In genomic region chr18:63216497-63216896, GRCh38 we compare ENCODE assay signal across 14 cellular contexts.
A peak's percentile ranks its signal among the peaks of the same experiment; 100 is the strongest.
DNase-seq lines count a peak whose midpoint lies in the region; ATAC-seq and TF ChIP-seq lines count a peak whose summit lies in the region.
"Had no signal": no experiment of that assay in that cellular context is flagged by ENCODE, and none has a peak within 500 bp of the region (broad histone marks: within the 10 kb centered on the region; RNA-seq: fewer than 3 reads in every experiment).

No MANE protein-coding gene starts in this region.

- peaks cover 49% of the 10 kb centered on the region for H3K36me3 Mint-ChIP-seq in activated B cell treated with CpG ODN at 0.5 μM for 24 hours (ENCODE audit: low read depth)
- peaks cover 10 to 71% (median 25%) of the 10 kb centered on the region in 5 donors for H3K36me3 Mint-ChIP-seq in naive thymus-derived CD4-positive, alpha-beta T cell

- peak overlapping the region; percentile 51 for H2AFZ ChIP-seq in GM23248
- H2AFZ ChIP-seq: hepatocyte had no signal

- 17 to 24% methylated on average over 3 of the region's 3 CpGs for WGBS in GM23248 (ENCODE audit: low coverage in 1 of 2, low lambda C conversion rate in 2 of 2, missing lambda C conversion rate in 2 of 2), 2 experiments

- H3K4me1 Mint-ChIP-seq in activated B cell treated with CpG ODN at 0.5 μM for 24 hours, result peaks cover 70% of the 10 kb centered on the region
- H3K4me1 Mint-ChIP-seq in naive thymus-derived CD4-positive, alpha-beta T cell, result peaks cover 71 to 99% (median 93%) of the 10 kb centered on the region in 7 donors

- H3K27me3 Mint-ChIP-seq in activated B cell treated with CpG ODN at 0.5 μM for 24 hours, result no peaks in the 10 kb centered on the region
- H3K27me3 Mint-ChIP-seq in naive thymus-derived CD4-positive, alpha-beta T cell, result no peaks in the 10 kb centered on the region
- H3K27me3 Mint-ChIP-seq: type B pancreatic cell had no signal

- H3K36me3 ChIP-seq in GM23248 (ENCODE audit: low read depth), result no peaks in the 10 kb centered on the region
- no peaks in the 10 kb centered on the region for H3K36me3 ChIP-seq in naive thymus-derived CD4-positive, alpha-beta T cell (ENCODE audit: control insufficient read depth in 2 of 3, insufficient read depth in 3 of 3, low read length in 3 of 3)
- H3K36me3 ChIP-seq: neutrophil had no signal

- no peaks in the 10 kb centered on the region for H3K9me3 ChIP-seq in GM23248 (ENCODE audit: low read depth)
- no peaks in the 10 kb centered on the region for H3K9me3 ChIP-seq in naive thymus-derived CD4-positive, alpha-beta T cell (ENCODE audit: control insufficient read depth in 2 of 3, low read length in 3 of 3)
- H3K9me3 ChIP-seq: neutrophil had no signal

- no peak overlapping the region for H3K4me3 Mint-ChIP-seq in activated B cell treated with CpG ODN at 0.5 μM for 24 hours
- H3K4me3 Mint-ChIP-seq in naive thymus-derived CD4-positive, alpha-beta T cell, result peak overlapping the region; percentile 54 to 89 (median 78)
- H3K4me3 Mint-ChIP-seq: type B pancreatic cell had no signal

- H3K9me2 ChIP-seq in GM23248 (ENCODE audit: insufficient read depth), result no peaks in the 10 kb centered on the region

- no peak overlapping the region for H3K4me3 ChIP-seq in GM23248
- H3K4me3 ChIP-seq in naive thymus-derived CD4-positive, alpha-beta T cell (ENCODE audit: low read length), result peak overlapping the region; percentile 25
- H3K4me3 ChIP-seq: hepatocyte had no signal

- in situ Hi-C loops in GM23248 (cut with MboI), result no loop called here

- H4K20me1 ChIP-seq in GM23248 (ENCODE audit: insufficient read depth), result no peaks in the 10 kb centered on the region

- H3K27me3 ChIP-seq in GM23248 (replicated peaks; ENCODE audit: insufficient read depth), result no peaks in the 10 kb centered on the region
- no peaks in the 10 kb centered on the region for H3K27me3 ChIP-seq in naive thymus-derived CD4-positive, alpha-beta T cell (ENCODE audit: control insufficient read depth in 2 of 2, insufficient read depth in 2 of 2, low read length in 2 of 2)
- H3K27me3 ChIP-seq: hepatocyte, neutrophil had no signal

- no peaks in the 10 kb centered on the region for H3K79me2 ChIP-seq in GM23248 (ENCODE audit: insufficient read depth)
- H3K79me2 ChIP-seq: hepatocyte had no signal

- H3K9me3 Mint-ChIP-seq in activated B cell treated with CpG ODN at 0.5 μM for 24 hours, result peaks cover 4% of the 10 kb centered on the region
- peaks cover 0 to 16% (median 4%) of the 10 kb centered on the region in 11 donors for H3K9me3 Mint-ChIP-seq in naive thymus-derived CD4-positive, alpha-beta T cell

- no peak overlapping the region for H3K27ac ChIP-seq in GM23248
- H3K27ac ChIP-seq in naive thymus-derived CD4-positive, alpha-beta T cell (ENCODE audit: low read depth, low read length), result peak overlapping the region; percentile 63
- H3K27ac ChIP-seq: hepatocyte, neutrophil had no signal

- no peak overlapping the region for H3K9ac ChIP-seq in GM23248

- TF ChIP-seq CTCF in activated B cell treated with CpG ODN at 0.5 μM for 24 hours (IDR thresholded peaks at IDR 0.05), result no peak

- ATAC-seq in activated B cell treated with CpG ODN at 0.5 μM for 24 hours (ENCODE audit: low read depth) (no peak), GM19324 (IDR thresholded peaks at IDR 0.05; ENCODE audit: low FRiP score, unreplicated experiment) (no peak), HG02678 (IDR thresholded peaks at IDR 0.05; ENCODE audit: unreplicated experiment) (no peak), GM18861 (IDR thresholded peaks at IDR 0.05; ENCODE audit: unreplicated experiment) (no peak)
- ATAC-seq in naive thymus-derived CD4-positive, alpha-beta T cell, result peak; percentile 58

- DNase-seq in DMS79 treated with DMSO at 0.1 percent for 48 hours (lab: John Stamatoyannopoulos, UW), result peak; percentile 64
- no peak for DNase-seq in DMS79 (lab: John Stamatoyannopoulos, UW)
- peak; percentile 4 for DNase-seq in GM23248
- no peak for DNase-seq in activated B cell treated with CpG ODN at 0.5 μM for 24 hours
- DNase-seq in naive thymus-derived CD4-positive, alpha-beta T cell, result peak in 3 of 9 donors; percentile 25 to 36 (median 31)
- DNase-seq: 8988T, Kasumi-1, small intestine had no signal

- no peaks in the 10 kb centered on the region for H3K4me1 ChIP-seq in GM23248 (ENCODE audit: insufficient read depth)
- peaks cover 60 to 77% of the 10 kb centered on the region in 2 donors for H3K4me1 ChIP-seq in naive thymus-derived CD4-positive, alpha-beta T cell (ENCODE audit: control insufficient read depth in 2 of 2, insufficient read depth in 2 of 2, low read length in 2 of 2)

- no peaks in the 10 kb centered on the region for H3F3A ChIP-seq in GM23248 (ENCODE audit: insufficient read depth)

- H3K27ac Mint-ChIP-seq in activated B cell treated with CpG ODN at 0.5 μM for 24 hours, result peak overlapping the region; percentile 52
- H3K27ac Mint-ChIP-seq in naive thymus-derived CD4-positive, alpha-beta T cell, result peak overlapping the region; percentile 70 to 94 (median 90)
- H3K27ac Mint-ChIP-seq: type B pancreatic cell had no signal

- intact Hi-C loops in activated B cell treated with CpG ODN at 0.5 μM for 24 hours (cut with micrococcal nuclease), result loop anchor here (2.0 to 5.0 kb wide), 2 partner anchors 18 to 36 kb away; no protein-coding TSS in a partner anchor
- intact Hi-C loops in naive thymus-derived CD4-positive, alpha-beta T cell (cut with micrococcal nuclease), result loop anchor here (1.0 to 5.0 kb wide), 4 partner anchors 13 to 206 kb away; partner anchors contain the start of gene VPS4B (in 1 of the 2)

- CTCF ChIA-PET in activated B cell treated with CpG ODN at 0.5 μM for 24 hours (lab: Charles Lee), result interaction anchor here (0.6 kb wide), 1 partner anchor 107 kb away, joined by 3 read pairs; no protein-coding TSS in a partner anchor
- CTCF ChIA-PET in naive thymus-derived CD4-positive, alpha-beta T cell (lab: Charles Lee), result no interaction called here

- no peak overlapping the region for H3K4me2 ChIP-seq in GM23248 (ENCODE audit: unreplicated experiment)
- H3K4me2 ChIP-seq: hepatocyte had no signal

- POLR2A ChIA-PET in activated B cell treated with CpG ODN at 0.5 μM for 24 hours (lab: Charles Lee), result interaction anchor here (0.7 kb wide), 1 partner anchor 61 kb away, joined by 4 read pairs; no protein-coding TSS in a partner anchor
- POLR2A ChIA-PET in naive thymus-derived CD4-positive, alpha-beta T cell (lab: Charles Lee), result interaction anchor here (0.7 to 2.0 kb wide), 11 partner anchors 9 to 102 kb away, joined by 3 to 7 read pairs (median 5); no protein-coding TSS in a partner anchor

Comparison
In these comparisons a context has a peak if more than half of its experiments do, and no peak if none do; other contexts are left out.
1. DNase-seq: peak in DMS79 treated with DMSO at 0.1 percent for 48 hours (single experiment) and GM23248 (single experiment); none in DMS79 (single experiment) and activated B cell treated with CpG ODN at 0.5 μM for 24 hours (single experiment).